In the genomic region with DNA sequence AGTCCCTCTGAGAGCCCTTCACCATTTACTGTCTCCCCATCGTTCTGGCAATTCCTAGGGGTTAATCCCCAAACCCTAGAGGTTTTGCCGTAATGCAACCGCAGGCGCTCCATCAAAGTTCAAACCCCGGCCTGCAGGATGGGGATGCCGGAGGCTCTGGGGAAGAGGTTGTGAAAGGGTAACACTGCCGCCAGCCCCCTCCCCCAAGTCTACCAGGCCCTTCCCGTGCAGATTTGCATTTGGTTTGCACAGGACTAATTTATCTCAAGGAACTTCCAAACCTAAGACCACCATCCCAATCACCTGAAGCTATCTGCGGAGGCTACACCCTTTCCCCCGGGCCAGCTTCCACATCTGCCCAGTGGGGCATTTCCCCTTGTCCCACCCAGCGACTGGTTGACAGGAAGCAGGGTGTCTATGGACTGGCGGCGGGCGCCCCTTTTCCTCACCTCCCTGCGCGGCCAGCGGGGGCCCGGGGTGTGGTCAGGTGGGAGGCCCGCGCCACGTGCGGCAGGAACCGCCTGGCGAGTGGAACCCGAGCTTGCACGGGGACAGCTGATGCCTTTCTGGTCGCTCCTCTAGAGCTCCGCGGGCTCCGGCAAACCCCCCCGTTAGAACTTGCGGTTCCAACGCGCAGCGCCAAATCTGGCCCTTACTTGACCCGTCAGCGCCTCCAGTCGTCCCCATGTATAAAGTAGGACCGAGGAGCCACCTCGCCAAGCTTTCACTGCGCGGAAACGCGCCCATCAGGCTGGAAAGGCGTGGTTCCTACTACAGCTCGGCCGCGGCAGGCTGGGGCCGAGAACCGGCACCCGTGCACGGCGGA, we compare ENCODE assay signal across 8 cellular contexts. TPM values are rescaled to one million over a fixed set of nuclear protein-coding genes. Genes with fewer than 3 reads are reported as not detected.
A peak's percentile ranks its signal among the peaks of the same experiment; 100 is the strongest.
DNase-seq lines count a peak whose midpoint lies in the region; ATAC-seq and TF ChIP-seq lines count a peak whose summit lies in the region.

No MANE protein-coding gene starts in this region.

- in situ Hi-C loops in astrocyte of the cerebellum (cut with HindIII; ENCODE audit: low sequenced_read_pairs), result no loop called here

- no peak overlapping the region for H3K27ac Mint-ChIP-seq in activated T-helper 2 cell treated with anti-CD3 and anti-CD28 coated beads, Interferon-gamma antibody, Interleukin-2, Interleukin-4, amounts not matched to agents 10 μg/mL and 5 μg/mL and 100 μg/mL, durations not matched to agents 14 hours and 24 hours and 36 hours

- peaks cover 34% of the 10 kb centered on the region for H3K27me3 Mint-ChIP-seq in activated T-helper 2 cell treated with anti-CD3 and anti-CD28 coated beads, Interferon-gamma antibody, Interleukin-2, Interleukin-4, amounts not matched to agents 10 μg/mL and 5 μg/mL and 100 μg/mL, durations not matched to agents 14 hours and 24 hours and 36 hours (ENCODE audit: low read depth)

- DNase-seq in AG08395 (ENCODE audit: low spot score) (peak; percentile 50), HFF-Myc (ENCODE audit: extremely low read depth, low read depth) (no peak), astrocyte of the cerebellum (ENCODE audit: low read depth) (no peak), left kidney (ENCODE audit: low read depth, low spot score) (peak; percentile 68), NOMO-1 treated with DMSO at 0.1 percent for 48 hours (lab: John Stamatoyannopoulos, UW; ENCODE audit: unreplicated experiment) (no peak)
- DNase-seq in activated T-helper 2 cell treated with anti-CD3 and anti-CD28 coated beads, Interferon-gamma antibody, Interleukin-2, Interleukin-4, amounts not matched to agents 10 μg/mL and 5 μg/mL and 100 μg/mL, durations not matched to agents 14 hours and 24 hours and 36 hours (ENCODE audit: low spot score), result no peak

- H3K4me3 ChIP-seq in HFF-Myc (replicated peaks; ENCODE audit: low read depth, low read length) (peak overlapping the region; percentile 26), astrocyte of the cerebellum (ENCODE audit: low read depth, low read length) (peak overlapping the region; percentile 23)

- H3K9me3 Mint-ChIP-seq in activated T-helper 2 cell treated with anti-CD3 and anti-CD28 coated beads, Interferon-gamma antibody, Interleukin-2, Interleukin-4, amounts not matched to agents 10 μg/mL and 5 μg/mL and 100 μg/mL, durations not matched to agents 14 hours and 24 hours and 36 hours, result no peaks in the 10 kb centered on the region

- ATAC-seq in HG03342 (IDR thresholded peaks at IDR 0.05; ENCODE audit: unreplicated experiment) (no peak), HG03108 (IDR thresholded peaks at IDR 0.05; ENCODE audit: unreplicated experiment) (no peak)

- intact Hi-C loops in activated T-helper 2 cell treated with anti-CD3 and anti-CD28 coated beads, Interferon-gamma antibody, Interleukin-2, Interleukin-4, amounts not matched to agents 10 μg/mL and 5 μg/mL and 100 μg/mL, durations not matched to agents 14 hours and 24 hours and 36 hours (cut with micrococcal nuclease), result no loop called here

- H3K4me3 Mint-ChIP-seq in activated T-helper 2 cell treated with anti-CD3 and anti-CD28 coated beads, Interferon-gamma antibody, Interleukin-2, Interleukin-4, amounts not matched to agents 10 μg/mL and 5 μg/mL and 100 μg/mL, durations not matched to agents 14 hours and 24 hours and 36 hours (ENCODE audit: low read depth), result no peak overlapping the region

- no peaks in the 10 kb centered on the region for H3K36me3 Mint-ChIP-seq in activated T-helper 2 cell treated with anti-CD3 and anti-CD28 coated beads, Interferon-gamma antibody, Interleukin-2, Interleukin-4, amounts not matched to agents 10 μg/mL and 5 μg/mL and 100 μg/mL, durations not matched to agents 14 hours and 24 hours and 36 hours (ENCODE audit: low read depth)

- peaks cover 3% of the 10 kb centered on the region for H3K4me1 Mint-ChIP-seq in activated T-helper 2 cell treated with anti-CD3 and anti-CD28 coated beads, Interferon-gamma antibody, Interleukin-2, Interleukin-4, amounts not matched to agents 10 μg/mL and 5 μg/mL and 100 μg/mL, durations not matched to agents 14 hours and 24 hours and 36 hours (ENCODE audit: low read depth)

- no peak for TF ChIP-seq CTCF in HFF-Myc (IDR thresholded peaks at IDR 0.05; ENCODE audit: low read depth, low read length, missing control alignments)
- TF ChIP-seq CTCF in astrocyte of the cerebellum (IDR thresholded peaks at IDR 0.05; ENCODE audit: low read depth, low read length, missing control alignments), result no peak

RNA-seq across cellular contexts. Expression of a gene that starts 9.4 kb away (rescaled TPM):
- total RNA-seq in activated T-helper 2 cell treated with anti-CD3 and anti-CD28 coated beads, Interferon-gamma antibody, Interleukin-2, Interleukin-4, amounts not matched to agents 10 μg/mL and 5 μg/mL and 100 μg/mL, durations not matched to agents 14 hours and 24 hours and 36 hours, result 1.6 and 2.5 TPM in 2 replicates

RNA-seq across cellular contexts. Expression of a gene that starts 39.1 kb away (rescaled TPM):
- 84.5 and 87.8 TPM in 2 replicates for total RNA-seq in activated T-helper 2 cell treated with anti-CD3 and anti-CD28 coated beads, Interferon-gamma antibody, Interleukin-2, Interleukin-4, amounts not matched to agents 10 μg/mL and 5 μg/mL and 100 μg/mL, durations not matched to agents 14 hours and 24 hours and 36 hours

RNA-seq across cellular contexts. Expression of a gene that starts 43.9 kb away (rescaled TPM):
- 61.8 and 69.2 TPM in 2 replicates for total RNA-seq in activated T-helper 2 cell treated with anti-CD3 and anti-CD28 coated beads, Interferon-gamma antibody, Interleukin-2, Interleukin-4, amounts not matched to agents 10 μg/mL and 5 μg/mL and 100 μg/mL, durations not matched to agents 14 hours and 24 hours and 36 hours

Comparison
In these comparisons a context has a peak if more than half of its experiments do, and no peak if none do; other contexts are left out.
1. DNase-seq: peak in AG08395 (single experiment) and left kidney (single experiment); none in HFF-Myc (single experiment), astrocyte of the cerebellum (single experiment), activated T-helper 2 cell treated with anti-CD3 and anti-CD28 coated beads, Interferon-gamma antibody, Interleukin-2, Interleukin-4, amounts not matched to agents 10 μg/mL and 5 μg/mL and 100 μg/mL, durations not matched to agents 14 hours and 24 hours and 36 hours (single experiment) and NOMO-1 treated with DMSO at 0.1 percent for 48 hours (single experiment).